1 cellular context compared by ENCODE assay signal in genomic region chr20:47396762-47397476, GRCh38.
TF ChIP-seq lines count a peak whose summit lies in the region.

No MANE protein-coding gene starts in this region.

TF ChIP-seq in HepG2, 621 proteins besides CTCF, POLR2A, EP300 and RAD21 (continued from another document and continues in another):
- peak; percentile 86 for TF ChIP-seq FOXP4 (CRISPR knock-in tag; IDR thresholded peaks at IDR 0.05)
- TF ChIP-seq ZNF121 (CRISPR knock-in tag; IDR thresholded peaks at IDR 0.05), result 0 out of 2 replicates have a peak, but pooled peaks have one; percentile 57
- TF ChIP-seq ZFP62 (CRISPR knock-in tag; IDR thresholded peaks at IDR 0.05), result no peak
- no peak for TF ChIP-seq ZNF33A (CRISPR knock-in tag; IDR thresholded peaks at IDR 0.05; ENCODE audit: borderline replicate concordance)
- peak; percentile 94 for TF ChIP-seq RARA (CRISPR knock-in tag; IDR thresholded peaks at IDR 0.05)
- no peak for TF ChIP-seq ZSCAN20 (CRISPR knock-in tag; IDR thresholded peaks at IDR 0.05; ENCODE audit: borderline replicate concordance)
- TF ChIP-seq STAG1 (CRISPR knock-in tag; IDR thresholded peaks at IDR 0.05), result 0 out of 2 replicates have a peak, but pooled peaks have one; percentile 9
- no peak for TF ChIP-seq SRF (IDR thresholded peaks at IDR 0.05; ENCODE audit: low read depth, low read length)
- TF ChIP-seq ZNF234 (CRISPR knock-in tag; conservative IDR thresholded peaks at IDR 0.05), result 0 out of 2 replicates have a peak, but pooled peaks have one; percentile 38
- no peak for TF ChIP-seq JUND (CRISPR knock-in tag; IDR thresholded peaks at IDR 0.05)
- 0 out of 2 replicates have a peak, but pooled peaks have one; percentile 57 for TF ChIP-seq HOMEZ (CRISPR knock-in tag; IDR thresholded peaks at IDR 0.05; ENCODE audit: low read depth)
- no peak for TF ChIP-seq ARID3A (IDR thresholded peaks at IDR 0.05; ENCODE audit: low read depth, low read length)
- peak; percentile 45; the same call in 1 of the 2 replicates for TF ChIP-seq MTERF4 (CRISPR knock-in tag; IDR thresholded peaks at IDR 0.05)
- 0 out of 2 replicates have a peak, but pooled peaks have one; percentile 58 for TF ChIP-seq ZNF607 (CRISPR knock-in tag; IDR thresholded peaks at IDR 0.05; ENCODE audit: borderline replicate concordance)
- peak; percentile 36; the same call in 1 of the 2 replicates for TF ChIP-seq ZNF333 (CRISPR knock-in tag; IDR thresholded peaks at IDR 0.05; ENCODE audit: borderline replicate concordance)
- no peak for TF ChIP-seq KIAA2018 (CRISPR knock-in tag; IDR thresholded peaks at IDR 0.05; ENCODE audit: borderline replicate concordance)
- TF ChIP-seq ZNF644 (CRISPR knock-in tag; IDR thresholded peaks at IDR 0.05; ENCODE audit: low read depth), result 0 out of 2 replicates have a peak, but pooled peaks have one; percentile 6
- TF ChIP-seq SP1 (IDR thresholded peaks at IDR 0.05), result no peak
- TF ChIP-seq SP1 (CRISPR knock-in tag; IDR thresholded peaks at IDR 0.05), result peak; percentile 40; the same call in 1 of the 2 replicates
- TF ChIP-seq MIXL1 (CRISPR knock-in tag; IDR thresholded peaks at IDR 0.05), result peak; percentile 36; the same call in 1 of the 2 replicates
- 0 out of 2 replicates have a peak, but pooled peaks have one; percentile 18 for TF ChIP-seq NR2C2 (CRISPR knock-in tag; IDR thresholded peaks at IDR 0.05; ENCODE audit: borderline replicate concordance)
- TF ChIP-seq ZBTB26 (CRISPR knock-in tag; IDR thresholded peaks at IDR 0.05; ENCODE audit: borderline replicate concordance), result no peak
- no peak for TF ChIP-seq ZNF362 (CRISPR knock-in tag; IDR thresholded peaks at IDR 0.05; ENCODE audit: borderline replicate concordance)
- TF ChIP-seq ZNF44 (CRISPR knock-in tag; IDR thresholded peaks at IDR 0.05), result no peak
- TF ChIP-seq ZNF652 (CRISPR knock-in tag; IDR thresholded peaks at IDR 0.05; ENCODE audit: borderline replicate concordance, low read depth), result no peak
- TF ChIP-seq NFIB (CRISPR knock-in tag; IDR thresholded peaks at IDR 0.05; ENCODE audit: borderline replicate concordance), result no peak
- peak; percentile 13; the same call in 1 of the 2 replicates for TF ChIP-seq FOXO1 (CRISPR knock-in tag; IDR thresholded peaks at IDR 0.05)
- TF ChIP-seq ZNF317 (CRISPR knock-in tag; IDR thresholded peaks at IDR 0.05), result 0 out of 2 replicates have a peak, but pooled peaks have one; percentile 23
- peak; percentile 72 for TF ChIP-seq SALL1 (CRISPR knock-in tag; IDR thresholded peaks at IDR 0.05)
- peak; percentile 45; the same call in 1 of the 2 replicates for TF ChIP-seq ZNF710 (CRISPR knock-in tag; IDR thresholded peaks at IDR 0.05; ENCODE audit: borderline replicate concordance)
- TF ChIP-seq ZNF543 (CRISPR knock-in tag; IDR thresholded peaks at IDR 0.05), result no peak
- peak; percentile 71 to 96; a peak in 3 of 4 replicates for TF ChIP-seq NR2F1 (CRISPR knock-in tag; IDR thresholded peaks at IDR 0.05)
- no peak for TF ChIP-seq ZBTB7A (CRISPR knock-in tag; IDR thresholded peaks at IDR 0.05)
- TF ChIP-seq ZNF10 (CRISPR knock-in tag; IDR thresholded peaks at IDR 0.05; ENCODE audit: borderline replicate concordance, low read depth), result no peak
- TF ChIP-seq ZBTB25 (CRISPR knock-in tag; IDR thresholded peaks at IDR 0.05), result no peak
- peak; percentile 40 for TF ChIP-seq SAP130 (CRISPR knock-in tag; IDR thresholded peaks at IDR 0.05; ENCODE audit: low read depth)
- 0 out of 2 replicates have a peak, but pooled peaks have one; percentile 21 for TF ChIP-seq ELF3 (CRISPR knock-in tag; IDR thresholded peaks at IDR 0.05)
- 0 out of 2 replicates have a peak, but pooled peaks have one; percentile 16 for TF ChIP-seq ZNF605 (CRISPR knock-in tag; IDR thresholded peaks at IDR 0.05)
- 0 out of 2 replicates have a peak, but pooled peaks have one; percentile 21 for TF ChIP-seq ISL2 (CRISPR knock-in tag; IDR thresholded peaks at IDR 0.05)
